ENCODE assay signal across 24 cellular contexts in the genomic region with DNA sequence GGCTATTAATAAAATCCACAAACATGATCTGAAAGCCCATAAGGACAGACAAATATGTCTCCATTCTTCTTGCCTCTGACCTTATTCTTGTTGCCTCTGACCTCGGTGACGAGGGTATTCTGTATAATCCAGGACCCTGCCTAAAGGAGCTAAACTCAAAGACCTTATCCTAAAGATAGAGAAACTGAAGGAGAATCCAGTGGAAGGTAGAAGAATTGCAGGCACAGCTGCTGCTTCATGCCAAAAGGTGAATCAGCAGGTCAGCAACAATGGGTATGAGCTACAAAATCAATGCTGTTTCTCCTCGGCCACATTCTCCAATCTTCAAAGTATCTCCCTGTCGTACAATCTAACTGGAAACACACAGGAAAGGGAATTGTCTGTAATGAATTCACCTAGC.
"Had no signal": no experiment of that assay in that cellular context is flagged by ENCODE, and none has a peak within 500 bp of the region (broad histone marks: within the 10 kb centered on the region; RNA-seq: fewer than 3 reads in every experiment).

No MANE protein-coding gene starts in this region.

- H3K4me3 ChIP-seq: cardiac muscle cell, left ventricle myocardium inferior, lung, tibial nerve had no signal

- H3K36me3 ChIP-seq: cardiac muscle cell, left ventricle myocardium inferior, tibial nerve had no signal

- ATAC-seq: activated CD8-positive, alpha-beta T cell treated with anti-CD3 and anti-CD28 coated beads for 36 hours; activated naive CD8-positive, alpha-beta T cell treated with anti-CD3 and anti-CD28 coated beads, Interleukin-2, amount 50 U/mL, for 24 hours; activated T-cell treated with anti-CD3 and anti-CD28 coated beads, Interleukin-2, amount 50 U/mL, for 4 hours; activated T-helper 17 cell treated with anti-CD3 and anti-CD28 coated beads, Interleukin-2, amount 50 U/mL, for 72 hours; effector memory CD8-positive, alpha-beta T cell; esophagus mucosa; right cardiac atrium; WTC11 had no signal

- H3K27ac ChIP-seq: cardiac muscle cell, left ventricle myocardium inferior, tibial nerve had no signal

- H3K4me1 ChIP-seq: left ventricle myocardium inferior, tibial nerve had no signal

- FAIRE-seq: endothelial cell of umbilical vein had no signal

- H3K9me3 ChIP-seq: left ventricle myocardium inferior, tibial nerve had no signal

- DNase-seq: activated CD4-positive, alpha-beta T cell treated with anti-CD3 and anti-CD28 coated beads for 1 hour; activated CD4-positive, alpha-beta T cell treated with anti-CD3 and anti-CD28 coated beads, Interleukin-2, amount 50 U/mL, for 1 hour; activated CD8-positive, alpha-beta T cell treated with anti-CD3 and anti-CD28 coated beads for 36 hours; activated naive CD8-positive, alpha-beta T cell treated with anti-CD3 and anti-CD28 coated beads, Interleukin-2, amount 50 U/mL, for 24 hours; activated T-cell treated with anti-CD3 and anti-CD28 coated beads, Interleukin-2, amount 50 U/mL, for 4 hours; amygdala; cortex of kidney; effector memory CD8-positive, alpha-beta T cell; foreskin melanocyte; islet precursor cell; left ventricle myocardium inferior; posterior cingulate gyrus; right cardiac atrium; stimulated activated CD4-positive, alpha-beta T cell treated with anti-CD3 and anti-CD28 coated beads, Interleukin-15, amount 100 ng/mL, for 24 hours; stimulated activated CD4-positive, alpha-beta T cell treated with anti-CD3 and anti-CD28 coated beads, Interleukin-2, amount 100 ng/mL, for 24 hours; stimulated activated naive CD4-positive, alpha-beta T cell; T-helper 2 cell had no signal

- H3K27me3 ChIP-seq: cardiac muscle cell, tibial nerve had no signal
